Comparison of ENCODE assay signal across 11 cellular contexts in the genomic region with DNA sequence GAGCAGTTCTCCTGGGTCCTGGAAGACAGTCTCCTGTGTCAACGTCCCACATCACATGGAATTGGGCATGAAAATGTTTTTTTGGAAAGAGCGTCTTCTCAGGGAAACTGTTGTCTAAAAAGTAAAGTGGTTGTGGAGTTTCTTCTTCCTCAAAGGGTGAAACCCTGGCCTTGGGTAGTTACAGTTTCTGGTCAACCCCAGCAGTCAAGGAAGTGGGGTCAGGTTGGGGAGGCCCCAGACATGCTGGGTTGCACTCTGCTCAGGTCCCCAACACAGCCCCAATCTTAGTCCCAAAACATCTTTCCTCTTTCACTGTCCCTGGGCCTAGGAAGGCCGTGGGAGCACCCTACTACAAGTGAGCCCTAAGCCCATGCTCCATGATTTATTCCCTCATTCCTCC. TPM values are rescaled to one million over a fixed set of nuclear protein-coding genes. Genes with fewer than 3 reads are reported as not detected.
DNase-seq lines count a peak whose midpoint lies in the region; ATAC-seq and TF ChIP-seq lines count a peak whose summit lies in the region.
"Had no signal": no experiment of that assay in that cellular context is flagged by ENCODE, and none has a peak within 500 bp of the region (broad histone marks: within the 10 kb centered on the region; RNA-seq: fewer than 3 reads in every experiment).

No MANE protein-coding gene starts in this region.

- no peak overlapping the region for H3K27ac Mint-ChIP-seq in osteocyte (ENCODE audit: unreplicated experiment)

- peaks cover 36% of the 10 kb centered on the region for H3K4me1 ChIP-seq in effector memory CD4-positive, alpha-beta T cell (ENCODE audit: control insufficient read depth, insufficient read depth, low read length, poor library complexity, severe bottlenecking)

- no peaks in the 10 kb centered on the region for H3K36me3 Mint-ChIP-seq in osteocyte (ENCODE audit: unreplicated experiment)

- TF ChIP-seq CTCF in GM06990 (IDR thresholded peaks at IDR 0.05; ENCODE audit: insufficient read depth, low read length, poor library complexity, severe bottlenecking), result no peak
- no peak for TF ChIP-seq CTCF in brain microvascular endothelial cell (IDR thresholded peaks at IDR 0.05; ENCODE audit: low read depth, low read length, missing control alignments)
- no peak for TF ChIP-seq CTCF in osteocyte (IDR thresholded peaks at IDR 0.05)

- H3K4me3 Mint-ChIP-seq in osteocyte (ENCODE audit: unreplicated experiment), result no peak overlapping the region

- H3K4me1 Mint-ChIP-seq in osteocyte (ENCODE audit: unreplicated experiment), result peaks cover 30% of the 10 kb centered on the region

- H3K9me3 ChIP-seq in effector memory CD4-positive, alpha-beta T cell (ENCODE audit: control insufficient read depth, low read length), result no peaks in the 10 kb centered on the region

- in situ Hi-C loops in brain microvascular endothelial cell (cut with HindIII; ENCODE audit: low pct_ligation_motif_present, low sequenced_read_pairs), result no loop called here

- ATAC-seq in GM19351 (IDR thresholded peaks at IDR 0.05; ENCODE audit: unreplicated experiment), result peak; percentile 41
- ATAC-seq in HG03342 (IDR thresholded peaks at IDR 0.05; ENCODE audit: unreplicated experiment), result peak; percentile 27
- ATAC-seq in HG03097 (IDR thresholded peaks at IDR 0.05; ENCODE audit: low FRiP score, unreplicated experiment), result no peak
- ATAC-seq: SK-N-SH treated with all-trans-retinoic acid at 6 μM for 48 hours had no signal

- no peaks in the 10 kb centered on the region for H3K9me3 Mint-ChIP-seq in osteocyte (ENCODE audit: unreplicated experiment)

- H3K36me3 ChIP-seq in GM06990 (ENCODE audit: control insufficient read depth, insufficient read depth, low read length) (peaks cover 11% of the 10 kb centered on the region), brain microvascular endothelial cell (replicated peaks) (no peaks in the 10 kb centered on the region)
- peaks cover 9% of the 10 kb centered on the region for H3K36me3 ChIP-seq in effector memory CD4-positive, alpha-beta T cell (ENCODE audit: control insufficient read depth, insufficient read depth, low read length)

- H3K27ac ChIP-seq in effector memory CD4-positive, alpha-beta T cell (ENCODE audit: insufficient read depth, low read length, poor library complexity, severe bottlenecking), result peak overlapping the region; percentile 92
- no peak overlapping the region for H3K27ac ChIP-seq in brain microvascular endothelial cell

- peaks cover 22% of the 10 kb centered on the region for H3K27me3 Mint-ChIP-seq in osteocyte (ENCODE audit: unreplicated experiment)

- 0 out of 2 replicates have a peak, but pooled peaks cover under 1% of the 10 kb centered on the region for H3K27me3 ChIP-seq in GM06990 (replicated peaks; ENCODE audit: control insufficient read depth, insufficient read depth, low read length)
- H3K27me3 ChIP-seq in effector memory CD4-positive, alpha-beta T cell (replicated peaks; ENCODE audit: control insufficient read depth, insufficient read depth, low read length, poor library complexity, severe bottlenecking), result peaks cover 11% of the 10 kb centered on the region
- H3K27me3 ChIP-seq in brain microvascular endothelial cell (replicated peaks), result peaks cover 22% of the 10 kb centered on the region

- no peak for DNase-seq in GM06990 (ENCODE audit: extremely low read depth, insufficient read length)
- DNase-seq in effector memory CD4-positive, alpha-beta T cell, result no peak
- no peak for DNase-seq in stimulated activated naive CD4-positive, alpha-beta T cell (lab: John Stamatoyannopoulos, UW)
- no peak for DNase-seq in brain microvascular endothelial cell
- DNase-seq in osteocyte (ENCODE audit: extremely low spot score, unreplicated experiment), result no peak
- DNase-seq: DMS53, NCI-H226 had no signal

- H3K4me3 ChIP-seq in GM06990 (replicated peaks; ENCODE audit: low read depth, low read length) (peak overlapping the region; percentile 38; the same call in 1 of the 2 replicates), brain microvascular endothelial cell (ENCODE audit: low read depth, low read length) (no peak overlapping the region)
- no peak overlapping the region for H3K4me3 ChIP-seq in effector memory CD4-positive, alpha-beta T cell (ENCODE audit: insufficient read depth, low read depth, low read length, poor library complexity, severe bottlenecking)

RNA-seq across cellular contexts. Expression of gene NFKBIE, which starts 1.0 kb away (rescaled TPM):
- 11.1 and 13.1 TPM in 2 replicates for total RNA-seq in osteocyte

RNA-seq across cellular contexts. Expression of gene TMEM151B, which starts 3.9 kb away (rescaled TPM):
- 0.08 TPM in 1 of 2 replicates, not detected in the other for total RNA-seq in osteocyte

RNA-seq across cellular contexts. Expression of gene SLC35B2, which starts 9.0 kb away (rescaled TPM):
- 77.0 and 88.4 TPM in 2 replicates for total RNA-seq in osteocyte

RNA-seq across cellular contexts. Expression of gene HSP90AB1, which starts 19.4 kb away (rescaled TPM):
- 509 and 527 TPM in 2 replicates for total RNA-seq in osteocyte

RNA-seq across cellular contexts. Expression of gene SLC29A1, which starts 43.0 kb away (rescaled TPM):
- total RNA-seq in osteocyte, result 130 and 135 TPM in 2 replicates
